In the genomic region with DNA sequence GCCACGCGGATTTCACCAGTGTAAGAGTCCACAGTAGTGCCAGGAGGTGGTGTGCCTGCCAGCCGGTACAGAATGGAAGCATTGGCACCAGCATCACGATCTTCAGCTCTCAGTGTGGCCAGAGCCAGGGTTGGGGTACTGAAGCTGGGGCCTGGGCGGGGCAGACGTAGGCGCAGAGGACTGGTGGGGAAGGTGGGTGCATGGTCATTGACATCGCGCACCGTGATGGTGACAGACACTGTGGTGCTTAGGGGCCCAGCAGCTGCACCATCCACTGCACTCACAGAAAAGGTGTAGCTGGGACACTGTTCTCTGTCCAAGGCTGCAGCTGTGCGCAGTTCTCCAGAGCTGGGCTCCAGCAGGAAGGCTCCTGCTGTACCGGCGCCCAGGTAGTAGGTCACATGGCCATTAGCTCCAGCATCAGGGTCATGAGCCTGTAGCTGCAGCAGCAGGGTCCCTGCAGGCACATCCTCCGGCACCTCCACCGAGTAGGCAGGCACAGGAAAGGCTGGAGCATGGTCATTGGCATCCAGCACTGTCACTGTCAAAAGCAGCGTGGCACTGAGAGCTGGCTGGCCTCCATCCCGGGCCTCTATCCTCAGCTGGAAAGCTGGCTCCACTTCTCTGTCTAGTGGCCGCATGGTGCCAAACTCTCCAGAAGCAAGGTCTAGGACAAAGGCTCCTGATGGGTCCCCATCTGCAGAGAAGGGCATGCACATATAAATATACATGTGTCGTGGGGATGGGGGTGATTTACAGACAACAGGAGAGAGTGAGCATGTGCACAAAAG, we compare ENCODE assay signal across 13 cellular contexts. TPM values are rescaled to one million over a fixed set of nuclear protein-coding genes. Genes with fewer than 3 reads are reported as not detected.
A peak's percentile ranks its signal among the peaks of the same experiment; 100 is the strongest.
DNase-seq lines count a peak whose midpoint lies in the region; ATAC-seq and TF ChIP-seq lines count a peak whose summit lies in the region.
"Had no signal": no experiment of that assay in that cellular context is flagged by ENCODE, and none has a peak within 500 bp of the region (broad histone marks: within the 10 kb centered on the region; RNA-seq: fewer than 3 reads in every experiment).

No MANE protein-coding gene starts in this region.

- no peaks in the 10 kb centered on the region for H3K79me2 ChIP-seq in SU-DHL-6 (ENCODE audit: insufficient read depth, low read length)

- no peak overlapping the region for H3K4me3 ChIP-seq in SU-DHL-6 (ENCODE audit: insufficient read depth, low read length, poor library complexity, severe bottlenecking)
- H3K4me3 ChIP-seq in sigmoid colon: no peak overlapping the region
- H3K4me3 ChIP-seq: mucosa of descending colon had no signal

- H3K4me3 Mint-ChIP-seq in activated CD8-positive, alpha-beta memory T cell treated with anti-CD3 and anti-CD28 coated beads, Interleukin-2, amount 10 ng/mL, durations not matched to agents 7 days and 5 days: peak overlapping the region; percentile 37
- H3K4me3 Mint-ChIP-seq in stimulated activated effector memory CD8-positive, alpha-beta T cell treated with anti-CD3 and anti-CD28 coated beads, Interleukin-12 subunit alpha, Interleukin-12 subunit beta, amount 100 ng/mL, for 72 hours: peak overlapping the region; percentile 16

- no peaks in the 10 kb centered on the region for H3K9me3 ChIP-seq in SU-DHL-6 (ENCODE audit: insufficient read depth, low read length)
- no peaks in the 10 kb centered on the region for H3K9me3 ChIP-seq in sigmoid colon
- H3K9me3 ChIP-seq: mucosa of descending colon, SK-N-SH had no signal

- no peak overlapping the region for H3K9ac ChIP-seq in SU-DHL-6 (ENCODE audit: low read length)
- H3K9ac ChIP-seq: SK-N-SH had no signal

- H3K27ac ChIP-seq in SU-DHL-6 (ENCODE audit: low read depth, low read length) (no peak overlapping the region), sigmoid colon (no peak overlapping the region)
- H3K27ac ChIP-seq: epithelial cell of prostate had no signal

- no peak for DNase-seq in activated CD8-positive, alpha-beta memory T cell treated with anti-CD3 and anti-CD28 coated beads, Interleukin-2, amount 10 ng/mL, durations not matched to agents 7 days and 5 days
- DNase-seq in activated CD8-positive, alpha-beta memory T cell treated with anti-CD3 and anti-CD28 coated beads for 24 hours: no peak
- DNase-seq in globus pallidus (ENCODE audit: low spot score): peak; percentile 64
- DNase-seq in stimulated activated effector memory CD8-positive, alpha-beta T cell treated with anti-CD3 and anti-CD28 coated beads, Interleukin-12 subunit alpha, Interleukin-12 subunit beta, amount 100 ng/mL, for 72 hours (ENCODE audit: low spot score in 2 of 2): no peak
- no peak for DNase-seq in NCI-H82 treated with DMSO at 0.1 percent for 48 hours (lab: John Stamatoyannopoulos, UW; ENCODE audit: unreplicated experiment)
- DNase-seq in sigmoid colon: no peak
- DNase-seq: DMS79 treated with DMSO at 0.1 percent for 48 hours, NCI-H524, SK-N-SH had no signal

- no peaks in the 10 kb centered on the region for H3K36me3 ChIP-seq in SU-DHL-6 (ENCODE audit: low read length)
- peaks cover 28 to 92% (median 57%) of the 10 kb centered on the region in 4 donors for H3K36me3 ChIP-seq in sigmoid colon

- H3K4me1 ChIP-seq in sigmoid colon: no peaks in the 10 kb centered on the region

- H3K27me3 Mint-ChIP-seq in activated CD8-positive, alpha-beta memory T cell treated with anti-CD3 and anti-CD28 coated beads, Interleukin-2, amount 10 ng/mL, durations not matched to agents 7 days and 5 days: no peaks in the 10 kb centered on the region

- H3K4me1 Mint-ChIP-seq in activated CD8-positive, alpha-beta memory T cell treated with anti-CD3 and anti-CD28 coated beads, Interleukin-2, amount 10 ng/mL, durations not matched to agents 7 days and 5 days: peaks cover 20% of the 10 kb centered on the region
- H3K4me1 Mint-ChIP-seq in stimulated activated effector memory CD8-positive, alpha-beta T cell treated with anti-CD3 and anti-CD28 coated beads, Interleukin-12 subunit alpha, Interleukin-12 subunit beta, amount 100 ng/mL, for 72 hours: peaks cover 23% of the 10 kb centered on the region

- no peak overlapping the region for H2AFZ ChIP-seq in SU-DHL-6 (ENCODE audit: low read depth, low read length, severe bottlenecking)

- H3K27me3 ChIP-seq in SU-DHL-6 (ENCODE audit: low read length): no peaks in the 10 kb centered on the region
- no peaks in the 10 kb centered on the region for H3K27me3 ChIP-seq in sigmoid colon

- intact Hi-C loops in sigmoid colon (cut with DNase I): no loop called here

- no peaks in the 10 kb centered on the region for H3K9me2 ChIP-seq in SU-DHL-6 (replicated peaks; ENCODE audit: insufficient read depth, low read length)
- H3K9me2 ChIP-seq: SK-N-SH had no signal

- TF ChIP-seq POLR2A in sigmoid colon (IDR thresholded peaks at IDR 0.05): no peak

- H3K36me3 Mint-ChIP-seq in activated CD8-positive, alpha-beta memory T cell treated with anti-CD3 and anti-CD28 coated beads, Interleukin-2, amount 10 ng/mL, durations not matched to agents 7 days and 5 days: no peaks in the 10 kb centered on the region
- H3K36me3 Mint-ChIP-seq in stimulated activated effector memory CD8-positive, alpha-beta T cell treated with anti-CD3 and anti-CD28 coated beads, Interleukin-12 subunit alpha, Interleukin-12 subunit beta, amount 100 ng/mL, for 72 hours: no peaks in the 10 kb centered on the region

- 90% methylated on average over 19 of the region's 19 CpGs for WGBS in sigmoid colon, 2 donors

- CTCF ChIA-PET in activated CD8-positive, alpha-beta memory T cell treated with anti-CD3 and anti-CD28 coated beads, Interleukin-2, amount 10 ng/mL, durations not matched to agents 7 days and 5 days (lab: Charles Lee): interaction anchor here (0.7 to 2.0 kb wide), 9 partner anchors 8 to 56 kb away, joined by 3 to 9 read pairs (median 3); partner anchors contain the start of genes MRPL17, TAF10 and TPP1

- no peak for ATAC-seq in activated CD8-positive, alpha-beta memory T cell treated with anti-CD3 and anti-CD28 coated beads, Interleukin-2, amount 10 ng/mL, durations not matched to agents 7 days and 5 days
- ATAC-seq in stimulated activated effector memory CD8-positive, alpha-beta T cell treated with anti-CD3 and anti-CD28 coated beads, Interleukin-12 subunit alpha, Interleukin-12 subunit beta, amount 100 ng/mL, for 72 hours: no peak
- ATAC-seq in GM21360 (IDR thresholded peaks at IDR 0.05; ENCODE audit: unreplicated experiment): no peak
- ATAC-seq: mucosa of descending colon had no signal

- no peaks in the 10 kb centered on the region for H3K9me3 Mint-ChIP-seq in activated CD8-positive, alpha-beta memory T cell treated with anti-CD3 and anti-CD28 coated beads, Interleukin-2, amount 10 ng/mL, durations not matched to agents 7 days and 5 days (ENCODE audit: low read depth)
- H3K9me3 Mint-ChIP-seq in stimulated activated effector memory CD8-positive, alpha-beta T cell treated with anti-CD3 and anti-CD28 coated beads, Interleukin-12 subunit alpha, Interleukin-12 subunit beta, amount 100 ng/mL, for 72 hours: no peaks in the 10 kb centered on the region

- no peak for TF ChIP-seq EP300 in sigmoid colon (IDR thresholded peaks at IDR 0.05)

- H3K4me2 ChIP-seq in SU-DHL-6 (ENCODE audit: low read depth, low read length, poor library complexity, severe bottlenecking): peak overlapping the region; percentile 1
- H3K4me2 ChIP-seq: SK-N-SH had no signal

- peak overlapping the region; percentile 82 for H3K27ac Mint-ChIP-seq in activated CD8-positive, alpha-beta memory T cell treated with anti-CD3 and anti-CD28 coated beads, Interleukin-2, amount 10 ng/mL, durations not matched to agents 7 days and 5 days
- H3K27ac Mint-ChIP-seq in stimulated activated effector memory CD8-positive, alpha-beta T cell treated with anti-CD3 and anti-CD28 coated beads, Interleukin-12 subunit alpha, Interleukin-12 subunit beta, amount 100 ng/mL, for 72 hours: peak overlapping the region; percentile 1

- TF ChIP-seq CTCF in SU-DHL-6 (IDR thresholded peaks at IDR 0.05; ENCODE audit: insufficient read depth, low read length, poor library complexity, severe bottlenecking): no peak
- no peak for TF ChIP-seq CTCF in sigmoid colon (IDR thresholded peaks at IDR 0.05)

- H4K20me1 ChIP-seq in SU-DHL-6 (ENCODE audit: low read depth, low read length): no peaks in the 10 kb centered on the region

- no peaks in the 10 kb centered on the region for H3F3A ChIP-seq in SU-DHL-6 (ENCODE audit: insufficient read depth)

RNA-seq across cellular contexts. Expression of gene TPP1, which starts 7.9 kb away (rescaled TPM):
- total RNA-seq in activated CD8-positive, alpha-beta memory T cell treated with anti-CD3 and anti-CD28 coated beads, Interleukin-2, amount 10 ng/mL, durations not matched to agents 7 days and 5 days: 10 to 100 TPM; 76.8 to 79.3 TPM
- 10 to 100 TPM; 39.8 to 58.8 (median 45.9) TPM for total RNA-seq in sigmoid colon
- polyA plus RNA-seq in sigmoid colon: 10 to 100 TPM; 13.2 to 60.3 (median 55.5) TPM

RNA-seq across cellular contexts. Expression of gene TAF10, which starts 15.2 kb away (rescaled TPM):
- total RNA-seq in activated CD8-positive, alpha-beta memory T cell treated with anti-CD3 and anti-CD28 coated beads, Interleukin-2, amount 10 ng/mL, durations not matched to agents 7 days and 5 days: 100 to 1,000 TPM; 134 to 144 TPM
- total RNA-seq in sigmoid colon: 10 to 100 TPM; 33.2 to 60.0 (median 49.0) TPM
- polyA plus RNA-seq in sigmoid colon: 100 to 1,000 TPM in 2 of 3 donors, 10 to 100 TPM in 1; 67.6 to 148 (median 129) TPM

RNA-seq across cellular contexts. Expression of gene ILK, which starts 23.6 kb away (rescaled TPM):
- 100 to 1,000 TPM; 151 to 161 TPM for total RNA-seq in activated CD8-positive, alpha-beta memory T cell treated with anti-CD3 and anti-CD28 coated beads, Interleukin-2, amount 10 ng/mL, durations not matched to agents 7 days and 5 days
- total RNA-seq in sigmoid colon: 100 to 1,000 TPM; 450 to 607 (median 548) TPM
- 100 to 1,000 TPM in 2 of 3 donors, 10 to 100 TPM in 1; 93.7 to 117 (median 100) TPM for polyA plus RNA-seq in sigmoid colon

RNA-seq across cellular contexts. Expression of gene RRP8, which starts 23.8 kb away (rescaled TPM):
- 10 to 100 TPM; 25.6 to 33.1 TPM for total RNA-seq in activated CD8-positive, alpha-beta memory T cell treated with anti-CD3 and anti-CD28 coated beads, Interleukin-2, amount 10 ng/mL, durations not matched to agents 7 days and 5 days
- 10 to 100 TPM; 20.7 to 23.2 (median 21.7) TPM for total RNA-seq in sigmoid colon
- 10 to 100 TPM; 10.2 to 15.8 (median 12.3) TPM for polyA plus RNA-seq in sigmoid colon

RNA-seq across cellular contexts. Expression of gene DCHS1, which starts 28.4 kb away (rescaled TPM):
- under 1 TPM; 0.14 to 0.32 TPM for total RNA-seq in activated CD8-positive, alpha-beta memory T cell treated with anti-CD3 and anti-CD28 coated beads, Interleukin-2, amount 10 ng/mL, durations not matched to agents 7 days and 5 days
- 10 to 100 TPM; 21.7 to 57.1 (median 32.2) TPM for total RNA-seq in sigmoid colon
- 1 to 10 TPM in 1 of 3 donors, under 1 TPM in 2; under 0.01 to 6.3 (median 0.46) TPM for polyA plus RNA-seq in sigmoid colon
